Comparison of ENCODE assay signal across 8 cellular contexts in the genomic region with DNA sequence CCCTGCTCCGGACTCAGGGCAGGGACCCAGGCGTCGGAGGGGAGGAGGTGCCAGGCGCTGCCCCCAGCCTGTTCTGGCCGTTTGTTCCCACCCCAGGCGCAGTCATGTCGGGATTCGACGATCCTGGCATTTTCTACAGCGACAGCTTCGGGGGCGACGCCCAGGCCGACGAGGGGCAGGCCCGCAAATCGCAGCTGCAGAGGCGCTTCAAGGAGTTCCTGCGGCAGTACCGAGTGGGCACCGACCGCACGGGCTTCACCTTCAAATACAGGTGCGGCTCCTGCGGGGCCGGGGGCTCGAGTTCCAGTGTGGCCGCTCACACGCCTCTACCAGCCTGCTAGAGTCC. TPM values are rescaled to one million over a fixed set of nuclear protein-coding genes. Genes with fewer than 3 reads are reported as not detected.
DNase-seq lines count a peak whose midpoint lies in the region; ATAC-seq lines count a peak whose summit lies in the region.

No MANE protein-coding gene starts in this region.

- H3K36me3 Mint-ChIP-seq in activated T-helper 1 cell treated with anti-CD3 and anti-CD28 coated beads, Interleukin-12 subunit alpha, Interleukin-12 subunit beta, Interleukin-2, Interleukin-4 antibody, amounts not matched to agents 30 ng/mL and 10 ng/mL and 1 ng/mL, durations not matched to agents 14 hours and 24 hours and 36 hours (ENCODE audit: low read depth) = peaks cover 27% of the 10 kb centered on the region

- peak overlapping the region in 18 of 21 experiments; percentile 20 to 91 (median 72) for H3K27ac ChIP-seq in skin epidermis

- no peaks in the 10 kb centered on the region for H3K27me3 Mint-ChIP-seq in activated T-helper 1 cell treated with anti-CD3 and anti-CD28 coated beads, Interleukin-12 subunit alpha, Interleukin-12 subunit beta, Interleukin-2, Interleukin-4 antibody, amounts not matched to agents 30 ng/mL and 10 ng/mL and 1 ng/mL, durations not matched to agents 14 hours and 24 hours and 36 hours (ENCODE audit: insufficient read depth)

- peak; percentile 11 for DNase-seq in activated T-helper 1 cell treated with anti-CD3 and anti-CD28 coated beads, Interleukin-12 subunit alpha, Interleukin-12 subunit beta, Interleukin-2, Interleukin-4 antibody, amounts not matched to agents 30 ng/mL and 10 ng/mL and 1 ng/mL, durations not matched to agents 14 hours and 24 hours and 36 hours (ENCODE audit: low spot score)
- DNase-seq in left ventricle myocardium superior = no peak
- no peak for DNase-seq in NCI-H187 (lab: John Stamatoyannopoulos, UW)
- no peak for DNase-seq in DMS79 treated with DMSO at 0.1 percent for 48 hours (lab: John Stamatoyannopoulos, UW)

- ATAC-seq in GM18867 (IDR thresholded peaks at IDR 0.05; ENCODE audit: unreplicated experiment) = peak; percentile 4
- peak; percentile 2 for ATAC-seq in HG03135 (IDR thresholded peaks at IDR 0.05; ENCODE audit: unreplicated experiment)
- peak; percentile 5 for ATAC-seq in left ventricle myocardium superior
- ATAC-seq in HG03280 (IDR thresholded peaks at IDR 0.05; ENCODE audit: unreplicated experiment) = no peak

- H3K27ac Mint-ChIP-seq in activated T-helper 1 cell treated with anti-CD3 and anti-CD28 coated beads, Interleukin-12 subunit alpha, Interleukin-12 subunit beta, Interleukin-2, Interleukin-4 antibody, amounts not matched to agents 30 ng/mL and 10 ng/mL and 1 ng/mL, durations not matched to agents 14 hours and 24 hours and 36 hours = peak overlapping the region; percentile 96

- no peaks in the 10 kb centered on the region for H3K9me3 Mint-ChIP-seq in activated T-helper 1 cell treated with anti-CD3 and anti-CD28 coated beads, Interleukin-12 subunit alpha, Interleukin-12 subunit beta, Interleukin-2, Interleukin-4 antibody, amounts not matched to agents 30 ng/mL and 10 ng/mL and 1 ng/mL, durations not matched to agents 14 hours and 24 hours and 36 hours

- H3K4me3 ChIP-seq in skin epidermis = peak overlapping the region; percentile 79 to 93 (median 85)

- peak overlapping the region; percentile 97 for H3K4me3 Mint-ChIP-seq in activated T-helper 1 cell treated with anti-CD3 and anti-CD28 coated beads, Interleukin-12 subunit alpha, Interleukin-12 subunit beta, Interleukin-2, Interleukin-4 antibody, amounts not matched to agents 30 ng/mL and 10 ng/mL and 1 ng/mL, durations not matched to agents 14 hours and 24 hours and 36 hours

- peaks cover 35% of the 10 kb centered on the region for H3K4me1 Mint-ChIP-seq in activated T-helper 1 cell treated with anti-CD3 and anti-CD28 coated beads, Interleukin-12 subunit alpha, Interleukin-12 subunit beta, Interleukin-2, Interleukin-4 antibody, amounts not matched to agents 30 ng/mL and 10 ng/mL and 1 ng/mL, durations not matched to agents 14 hours and 24 hours and 36 hours (ENCODE audit: low read depth)

- intact Hi-C loops in activated T-helper 1 cell treated with anti-CD3 and anti-CD28 coated beads, Interleukin-12 subunit alpha, Interleukin-12 subunit beta, Interleukin-2, Interleukin-4 antibody, amounts not matched to agents 30 ng/mL and 10 ng/mL and 1 ng/mL, durations not matched to agents 14 hours and 24 hours and 36 hours (cut with micrococcal nuclease) = loop anchor here (1.0 to 2.0 kb wide), 3 partner anchors 20 to 100 kb away; a partner anchor contains a TSS
- intact Hi-C loops in left ventricle myocardium superior (cut with micrococcal nuclease) = no loop called here

RNA-seq across cellular contexts. Expression of a gene that starts 0.4 kb away (rescaled TPM):
- 297 and 307 TPM in 2 replicates for total RNA-seq in activated T-helper 1 cell treated with anti-CD3 and anti-CD28 coated beads, Interleukin-12 subunit alpha, Interleukin-12 subunit beta, Interleukin-2, Interleukin-4 antibody, amounts not matched to agents 30 ng/mL and 10 ng/mL and 1 ng/mL, durations not matched to agents 14 hours and 24 hours and 36 hours
- total RNA-seq in left ventricle myocardium superior = 10.8 TPM

RNA-seq across cellular contexts. Expression of a gene that starts 19.4 kb away (rescaled TPM):
- 1.6 and 2.0 TPM in 2 replicates for total RNA-seq in activated T-helper 1 cell treated with anti-CD3 and anti-CD28 coated beads, Interleukin-12 subunit alpha, Interleukin-12 subunit beta, Interleukin-2, Interleukin-4 antibody, amounts not matched to agents 30 ng/mL and 10 ng/mL and 1 ng/mL, durations not matched to agents 14 hours and 24 hours and 36 hours
- total RNA-seq in left ventricle myocardium superior = 3.8 TPM

Comparison
In these comparisons a context has a peak if more than half of its experiments do, and no peak if none do; other contexts are left out.
1. RNA of a gene that starts 0.4 kb away (total RNA-seq): 297 to 307 TPM in activated T-helper 1 cell treated with anti-CD3 and anti-CD28 coated beads, Interleukin-12 subunit alpha, Interleukin-12 subunit beta, Interleukin-2, Interleukin-4 antibody, amounts not matched to agents 30 ng/mL and 10 ng/mL and 1 ng/mL, durations not matched to agents 14 hours and 24 hours and 36 hours; 10.8 TPM in left ventricle myocardium superior (single experiment); every median in the first group is over 10 times any median in the second.